ENCODE assay signal across 9 cellular contexts in genomic region chr6:69936674-69937363, GRCh38.
DNase-seq lines count a peak whose midpoint lies in the region; ATAC-seq, FAIRE-seq and TF ChIP-seq lines count a peak whose summit lies in the region.
"Had no signal": no experiment of that assay in that cellular context is flagged by ENCODE, and none has a peak within 500 bp of the region (broad histone marks: within the 10 kb centered on the region; RNA-seq: fewer than 3 reads in every experiment).

No MANE protein-coding gene starts in this region.

- TF ChIP-seq POLR2A in K562 (conservative IDR thresholded peaks at IDR 0.05) = no peak

- DNase-seq in H4 (ENCODE audit: low spot score) = peak; percentile 73
- no peak for DNase-seq in K562 (ENCODE audit: extremely low read depth in 1 of 4, low spot score in 3 of 4)
- peak in 1 of 2 donors; percentile 21 for DNase-seq in heart right ventricle
- peak; percentile 42 for DNase-seq in skeletal muscle cell (ENCODE audit: low read depth)
- DNase-seq in NCI-H1105 treated with DMSO at 0.1 percent for 48 hours (lab: John Stamatoyannopoulos, UW) = no peak
- no peak for DNase-seq in posterior cingulate gyrus
- DNase-seq: activated CD4-positive, alpha-beta T cell treated with anti-CD3 and anti-CD28 coated beads for 36 hours had no signal

- H3K36me3 ChIP-seq in K562 (ENCODE audit: control insufficient read depth, insufficient read depth, low read length) = no peaks in the 10 kb centered on the region
- H3K36me3 ChIP-seq in heart right ventricle = no peaks in the 10 kb centered on the region

- no peaks in the 10 kb centered on the region for H3K9me1 ChIP-seq in K562 (ENCODE audit: control insufficient read depth, insufficient read depth, low read length)

- H3K27me3 ChIP-seq in K562 (ENCODE audit: control insufficient read depth in 2 of 2, insufficient read depth in 2 of 2, low read length in 2 of 2) = no peaks in the 10 kb centered on the region
- H3K27me3 ChIP-seq in heart right ventricle = no peaks in the 10 kb centered on the region

- H3K9me3 ChIP-seq in K562 (replicated peaks; ENCODE audit: control insufficient read depth, insufficient read depth, low read depth, low read length) (no peaks in the 10 kb centered on the region), heart right ventricle (no peaks in the 10 kb centered on the region)

- intact Hi-C loops in K562 (cut with micrococcal nuclease) = no loop called here
- intact Hi-C loops in heart right ventricle (cut with DNase I) = loop anchor here in 2 of 10 donors (10.0 kb wide), 2 partner anchors 72 to 942 kb away; partner anchors contain the start of gene COL19A1 (in 1 of the 2)
- intact Hi-C loops in posterior cingulate gyrus (cut with DNase I) = no loop called here

- no peak overlapping the region for H3K4me3 ChIP-seq in K562
- no peak overlapping the region for H3K4me3 ChIP-seq in heart right ventricle
- no peak overlapping the region for H3K4me3 ChIP-seq in skeletal muscle cell (ENCODE audit: low read depth, low read length)

- no peak for TF ChIP-seq RAD21 in K562 (CRISPR knock-in tag; conservative IDR thresholded peaks at IDR 0.05 in 1 of 2, IDR thresholded peaks at IDR 0.05 in 1 of 2)

- no peak for TF ChIP-seq EP300 in K562 (IDR thresholded peaks at IDR 0.05; ENCODE audit: low read length)

- H3K79me2 ChIP-seq in K562 (ENCODE audit: control insufficient read depth, insufficient read depth, low read length) = no peaks in the 10 kb centered on the region

- TF ChIP-seq CTCF in K562 (IDR thresholded peaks at IDR 0.05 in 2 of 3, conservative IDR thresholded peaks at IDR 0.05 in 1 of 3; ENCODE audit: insufficient read depth in 2 of 3, low read depth in 1 of 3, low read length in 3 of 3) (no peak), heart right ventricle (IDR thresholded peaks at IDR 0.05) (no peak)

- no peaks in the 10 kb centered on the region for H4K20me1 ChIP-seq in K562 (replicated peaks; ENCODE audit: control insufficient read depth, insufficient read depth, low read length)

- FAIRE-seq in K562 (lab: Jason Lieb, UNC) = no peak

- no TSS peak for BruUV-seq in K562 (replicated peaks; lab: Mats Ljungman, UMichigan)

- POLR2A ChIA-PET in K562 (lab: Yijun Ruan, JAX) = no interaction called here

- CTCF ChIA-PET in K562 (lab: Yijun Ruan, JAX; ENCODE audit: low intra/inter-chr PET ratio) = no interaction called here

- no peak overlapping the region for H3K27ac ChIP-seq in K562 (ENCODE audit: extremely low read depth, low read depth, low read length)
- H3K27ac ChIP-seq in heart right ventricle = peak overlapping the region in 7 of 10 donors; percentile 16 to 59 (median 41)

- H2AFZ ChIP-seq in K562 (ENCODE audit: low read depth, low read length) = no peak overlapping the region

- no peak overlapping the region for H3K4me2 ChIP-seq in K562 (ENCODE audit: insufficient read depth, low read length)

- no peak overlapping the region for H3K9ac ChIP-seq in K562 (ENCODE audit: insufficient read depth in 1 of 2, low read depth in 2 of 2, low read length in 2 of 2)

- in situ Hi-C loops in K562 (cut with MboI) = no loop called here

- ATAC-seq in K562 = no peak
- peak; percentile 79 to 93 (median 86) for ATAC-seq in heart right ventricle
- ATAC-seq in HG03565 (IDR thresholded peaks at IDR 0.05; ENCODE audit: unreplicated experiment) = no peak
- no peak for ATAC-seq in HG03039 (IDR thresholded peaks at IDR 0.05; ENCODE audit: unreplicated experiment)
- ATAC-seq: activated CD4-positive, alpha-beta T cell treated with anti-CD3 and anti-CD28 coated beads for 36 hours had no signal

- H3K4me1 ChIP-seq in K562 (replicated peaks in 1 of 2; ENCODE audit: control insufficient read depth in 2 of 2, insufficient read depth in 2 of 2, low read length in 2 of 2) (no peaks in the 10 kb centered on the region), heart right ventricle (peaks cover 0 to 18% (median 0%) of the 10 kb centered on the region in 9 donors)

TF ChIP-seq in K562, 482 proteins besides CTCF, POLR2A, EP300 and RAD21:
- TF ChIP-seq CEBPG (CRISPR knock-in tag; IDR thresholded peaks at IDR 0.05) (no peak), CEBPG (tag; conservative IDR thresholded peaks at IDR 0.05 in 1 of 2, IDR thresholded peaks at IDR 0.05 in 1 of 2) (peak; percentile 37 to 65; a peak in 1 of 4 replicates), ZNF512 (tag; IDR thresholded peaks at IDR 0.05) (no peak), ATF3 (IDR thresholded peaks at IDR 0.05) (peak; percentile 62), ATF3 (CRISPR knock-in tag; conservative IDR thresholded peaks at IDR 0.05) (no peak), CEBPB (tag; IDR thresholded peaks at IDR 0.05) (peak; percentile 45; the same call in 1 of the 2 replicates)

Comparison
In these comparisons a context has a peak if more than half of its experiments do, and no peak if none do; other contexts are left out.
1. DNase-seq: peak in H4 (single experiment) and skeletal muscle cell (single experiment); none in K562 (0 of 4), NCI-H1105 treated with DMSO at 0.1 percent for 48 hours (single experiment) and posterior cingulate gyrus (0 of 10).
2. ATAC-seq: peak in heart right ventricle (8 of 8); none in K562 (single experiment), HG03565 (single experiment) and HG03039 (single experiment).